In genomic region chr5:164188733-164189148, GRCh38 we compare ENCODE assay signal across 15 cellular contexts.
DNase-seq lines count a peak whose midpoint lies in the region; ATAC-seq, FAIRE-seq and TF ChIP-seq lines count a peak whose summit lies in the region.
"Had no signal": no experiment of that assay in that cellular context is flagged by ENCODE, and none has a peak within 500 bp of the region (broad histone marks: within the 10 kb centered on the region; RNA-seq: fewer than 3 reads in every experiment).

No MANE protein-coding gene starts in this region.

- DNase-seq in A172 (ENCODE audit: low spot score) (peak; percentile 30), NCI-H2227 (lab: John Stamatoyannopoulos, UW; ENCODE audit: unreplicated experiment) (peak; percentile 48), astrocyte (ENCODE audit: low read depth) (peak; percentile 59), islet precursor cell (peak; percentile 80), adrenal gland (no peak), GM23338 (ENCODE audit: low spot score) (no peak), NCI-H187 treated with DMSO at 0.1 percent for 48 hours (lab: John Stamatoyannopoulos, UW) (no peak)
- DNase-seq: activated naive CD8-positive, alpha-beta T cell treated with anti-CD3 and anti-CD28 coated beads, Interleukin-2, amount 10 ng/mL, durations not matched to agents 7 days and 5 days; Caco-2; NK-92 treated with Interleukin-12 subunit alpha and Interleukin-12 subunit beta, amount 100 ng/mL, for 24 hours; ovary; stimulated activated CD4-positive, alpha-beta T cell treated with anti-CD3 and anti-CD28 coated beads, Interleukin-15, amount 100 ng/mL, for 24 hours had no signal

- no peak overlapping the region for H3K9ac ChIP-seq in astrocyte (ENCODE audit: low read length)

- H2AFZ ChIP-seq in astrocyte (ENCODE audit: low read depth, low read length) (no peak overlapping the region), GM23338 (no peak overlapping the region)

- no peak overlapping the region for H3K4me3 Mint-ChIP-seq in astrocyte (ENCODE audit: unreplicated experiment)
- no peak overlapping the region for H3K4me3 Mint-ChIP-seq in GM23338
- H3K4me3 Mint-ChIP-seq: activated naive CD8-positive, alpha-beta T cell treated with anti-CD3 and anti-CD28 coated beads, Interleukin-2, amount 10 ng/mL, durations not matched to agents 7 days and 5 days; memory B cell had no signal

- H3K27me3 ChIP-seq in astrocyte (ENCODE audit: insufficient read depth, low read length) (no peaks in the 10 kb centered on the region), adrenal gland (no peaks in the 10 kb centered on the region), GM23338 (ENCODE audit: insufficient read depth) (no peaks in the 10 kb centered on the region)
- H3K27me3 ChIP-seq: ovary had no signal

- no peaks in the 10 kb centered on the region for H3K36me3 ChIP-seq in astrocyte (ENCODE audit: insufficient read depth, low read length)
- no peaks in the 10 kb centered on the region for H3K36me3 ChIP-seq in adrenal gland (replicated peaks in 1 of 2)
- no peaks in the 10 kb centered on the region for H3K36me3 ChIP-seq in GM23338 (ENCODE audit: insufficient read depth)
- H3K36me3 ChIP-seq: ovary had no signal

- H3K9me3 ChIP-seq in astrocyte (ENCODE audit: insufficient read depth, low read depth, low read length) (no peaks in the 10 kb centered on the region), adrenal gland (replicated peaks in 1 of 3) (no peaks in the 10 kb centered on the region)
- H3K9me3 ChIP-seq: Caco-2, ovary had no signal

- H3K27ac ChIP-seq in astrocyte (ENCODE audit: low read depth, low read length) (no peak overlapping the region), adrenal gland (no peak overlapping the region), GM23338 (ENCODE audit: low read depth) (no peak overlapping the region)
- H3K27ac ChIP-seq: ovary had no signal

- TF ChIP-seq POLR2A in adrenal gland (IDR thresholded peaks at IDR 0.05): no peak

- H3K27ac Mint-ChIP-seq in astrocyte (ENCODE audit: unreplicated experiment) (no peak overlapping the region), GM23338 (no peak overlapping the region)
- H3K27ac Mint-ChIP-seq: activated naive CD8-positive, alpha-beta T cell treated with anti-CD3 and anti-CD28 coated beads, Interleukin-2, amount 10 ng/mL, durations not matched to agents 7 days and 5 days; memory B cell had no signal

- H3K4me1 Mint-ChIP-seq in astrocyte (ENCODE audit: low read depth, unreplicated experiment) (peaks cover 9% of the 10 kb centered on the region), GM23338 (peaks cover 27% of the 10 kb centered on the region)
- H3K4me1 Mint-ChIP-seq: activated naive CD8-positive, alpha-beta T cell treated with anti-CD3 and anti-CD28 coated beads, Interleukin-2, amount 10 ng/mL, durations not matched to agents 7 days and 5 days had no signal

- H3K4me2 ChIP-seq in astrocyte (ENCODE audit: low read length): no peak overlapping the region
- no peak overlapping the region for H3K4me2 ChIP-seq in GM23338

- ATAC-seq in GM21737 (IDR thresholded peaks at IDR 0.05; ENCODE audit: unreplicated experiment) (no peak), GM23338 (no peak)

- H3K36me3 Mint-ChIP-seq in astrocyte (ENCODE audit: low read depth, unreplicated experiment) (no peaks in the 10 kb centered on the region), GM23338 (ENCODE audit: low read depth) (no peaks in the 10 kb centered on the region)
- H3K36me3 Mint-ChIP-seq: activated naive CD8-positive, alpha-beta T cell treated with anti-CD3 and anti-CD28 coated beads, Interleukin-2, amount 10 ng/mL, durations not matched to agents 7 days and 5 days; memory B cell had no signal

- peaks cover 8% of the 10 kb centered on the region for H3K4me1 ChIP-seq in astrocyte (ENCODE audit: insufficient read depth, low read length)
- H3K4me1 ChIP-seq in adrenal gland (replicated peaks in 1 of 2): no peaks in the 10 kb centered on the region
- H3K4me1 ChIP-seq in GM23338 (ENCODE audit: insufficient read depth): peaks cover 22% of the 10 kb centered on the region

- TF ChIP-seq CTCF in astrocyte (IDR thresholded peaks at IDR 0.05; ENCODE audit: insufficient read depth, low read depth, low read length): no peak
- TF ChIP-seq CTCF in adrenal gland (IDR thresholded peaks at IDR 0.05): no peak
- no peak for TF ChIP-seq CTCF in GM23338 (conservative IDR thresholded peaks at IDR 0.05; ENCODE audit: low read depth in 2 of 2)

- H3F3A ChIP-seq in GM23338 (replicated peaks; ENCODE audit: low read depth): no peaks in the 10 kb centered on the region

- H3K4me3 ChIP-seq in astrocyte (ENCODE audit: insufficient read depth, low read depth, low read length) (no peak overlapping the region), adrenal gland (no peak overlapping the region), GM23338 (no peak overlapping the region)
- H3K4me3 ChIP-seq: ovary had no signal

- no peaks in the 10 kb centered on the region for H3K9me2 ChIP-seq in GM23338 (ENCODE audit: insufficient read depth)

- WGBS in adrenal gland, 4 donors: 37 to 60% (median 53%) methylated on average over 4 of the region's 4 CpGs

- no peaks in the 10 kb centered on the region for H3K9me3 Mint-ChIP-seq in astrocyte (ENCODE audit: unreplicated experiment)
- no peaks in the 10 kb centered on the region for H3K9me3 Mint-ChIP-seq in GM23338
- H3K9me3 Mint-ChIP-seq: activated naive CD8-positive, alpha-beta T cell treated with anti-CD3 and anti-CD28 coated beads, Interleukin-2, amount 10 ng/mL, durations not matched to agents 7 days and 5 days; memory B cell had no signal

- H3K79me2 ChIP-seq in astrocyte (ENCODE audit: insufficient read depth, low read length): no peaks in the 10 kb centered on the region
- no peaks in the 10 kb centered on the region for H3K79me2 ChIP-seq in GM23338 (replicated peaks; ENCODE audit: insufficient read depth)

- intact Hi-C loops in adrenal gland (cut with DNase I): no loop called here

- H3K27me3 Mint-ChIP-seq in astrocyte (ENCODE audit: low read depth, unreplicated experiment) (no peaks in the 10 kb centered on the region), GM23338 (ENCODE audit: insufficient read depth, low read depth, poor library complexity) (no peaks in the 10 kb centered on the region)
- H3K27me3 Mint-ChIP-seq: activated naive CD8-positive, alpha-beta T cell treated with anti-CD3 and anti-CD28 coated beads, Interleukin-2, amount 10 ng/mL, durations not matched to agents 7 days and 5 days had no signal

- no peak for FAIRE-seq in astrocyte (lab: Jason Lieb, UNC)
- FAIRE-seq: colon had no signal

- H4K20me1 ChIP-seq in astrocyte (ENCODE audit: insufficient read depth, low read length) (no peaks in the 10 kb centered on the region), GM23338 (replicated peaks; ENCODE audit: insufficient read depth) (no peaks in the 10 kb centered on the region)

TF ChIP-seq in GM23338, 12 proteins besides CTCF, POLR2A, EP300 and RAD21 (continues in another document):
- TF ChIP-seq ZNF331 (CRISPR knock-in tag; IDR thresholded peaks at IDR 0.05; ENCODE audit: low read depth) (no peak), EZH2phosphoT487 (IDR thresholded peaks at IDR 0.05; ENCODE audit: unreplicated experiment) (no peak), REST (IDR thresholded peaks at IDR 0.05; ENCODE audit: unreplicated experiment) (no peak), EZH2 (IDR thresholded peaks at IDR 0.05; ENCODE audit: low read depth, unreplicated experiment) (no peak), POLR2AphosphoS5 (IDR thresholded peaks at IDR 0.05; ENCODE audit: low read depth) (no peak), NANOG (IDR thresholded peaks at IDR 0.05; ENCODE audit: borderline replicate concordance) (no peak)

Comparison
In these comparisons a context has a peak if more than half of its experiments do, and no peak if none do; other contexts are left out.
1. DNase-seq: peak in A172 (single experiment), NCI-H2227 (single experiment), astrocyte (single experiment) and islet precursor cell (single experiment); none in adrenal gland (0 of 7), GM23338 (single experiment) and NCI-H187 treated with DMSO at 0.1 percent for 48 hours (single experiment).